ENCODE assay signal across 9 cellular contexts in the genomic region with DNA sequence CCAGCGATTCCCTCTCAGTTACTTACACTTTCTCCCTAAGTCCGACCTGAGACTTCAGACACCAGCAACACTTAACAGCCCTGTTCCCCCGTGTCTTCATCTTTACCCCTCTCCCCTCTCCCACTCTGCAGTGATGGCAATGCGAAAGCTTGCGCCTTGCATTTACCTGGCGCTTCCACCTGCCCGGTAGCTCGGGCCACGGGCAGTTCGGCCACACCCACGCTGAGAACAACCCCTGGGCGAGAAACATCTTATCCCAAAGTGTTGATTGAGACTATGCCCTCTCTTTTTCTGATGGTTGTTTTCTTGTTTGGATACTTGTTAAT. TPM values are rescaled to one million over a fixed set of nuclear protein-coding genes. Genes with fewer than 3 reads are reported as not detected.
DNase-seq lines count a peak whose midpoint lies in the region; ATAC-seq, FAIRE-seq and TF ChIP-seq lines count a peak whose summit lies in the region.
"Had no signal": no experiment of that assay in that cellular context is flagged by ENCODE, and none has a peak within 500 bp of the region (broad histone marks: within the 10 kb centered on the region; RNA-seq: fewer than 3 reads in every experiment).

No MANE protein-coding gene starts in this region.

- H3K27me3 ChIP-seq in adipocyte (replicated peaks; ENCODE audit: control insufficient read depth, insufficient read depth, low read length) (no peaks in the 10 kb centered on the region), HepG2 (ENCODE audit: control insufficient read depth in 1 of 2, insufficient read depth in 2 of 2, low read length in 2 of 2) (no peaks in the 10 kb centered on the region; a peak in 1 of 5 replicates), aorta (ENCODE audit: control insufficient read depth in 1 of 2, insufficient read depth in 2 of 2, low read length in 1 of 2) (no peaks in the 10 kb centered on the region)

- no peak for TF ChIP-seq EP300 in HepG2 (IDR thresholded peaks at IDR 0.05; ENCODE audit: low read depth in 2 of 2, low read length in 2 of 2)
- no peak for TF ChIP-seq EP300 in HepG2 (CRISPR knock-in tag; IDR thresholded peaks at IDR 0.05; ENCODE audit: borderline replicate concordance)

- no peak overlapping the region for H3K27ac Mint-ChIP-seq in activated CD4-positive, alpha-beta memory T cell treated with anti-CD3 and anti-CD28 coated beads for 36 hours
- no peak overlapping the region for H3K27ac Mint-ChIP-seq in endothelial cell (ENCODE audit: unreplicated experiment)
- H3K27ac Mint-ChIP-seq: T-helper 17 cell had no signal

- no peaks in the 10 kb centered on the region for H4K20me1 ChIP-seq in HepG2 (ENCODE audit: insufficient read depth, low read length)

- TF ChIP-seq CTCF in GM12864 (IDR thresholded peaks at IDR 0.05; ENCODE audit: low read depth, low read length, missing control alignments) (no peak), HepG2 (CRISPR knock-in tag; IDR thresholded peaks at IDR 0.05) (no peak), endothelial cell (IDR thresholded peaks at IDR 0.05; ENCODE audit: unreplicated experiment) (no peak)

- peaks cover 8% of the 10 kb centered on the region for H3K36me3 Mint-ChIP-seq in activated CD4-positive, alpha-beta memory T cell treated with anti-CD3 and anti-CD28 coated beads for 36 hours
- H3K36me3 Mint-ChIP-seq in endothelial cell (ENCODE audit: low read depth, unreplicated experiment): no peaks in the 10 kb centered on the region

- FAIRE-seq in HepG2 (lab: Jason Lieb, UNC): no peak

- H3K4me3 ChIP-seq in GM12864 (ENCODE audit: low read depth, low read length) (peak overlapping the region; percentile 87), adipocyte (ENCODE audit: low read length) (peak overlapping the region; percentile 100), HepG2 (replicated peaks in 1 of 3; ENCODE audit: insufficient read depth in 1 of 3, low read depth in 2 of 3, low read length in 3 of 3) (peak overlapping the region; percentile 88 to 100 (median 98)), aorta (ENCODE audit: low read length in 2 of 2) (peak overlapping the region; percentile 19 to 72)

- 1% methylated on average over 12 of the region's 12 CpGs for WGBS in HepG2 (ENCODE audit: low lambda C conversion rate)
- 1 to 3% methylated on average over 12 of the region's 12 CpGs for WGBS in aorta, 2 donors

- H3K27me3 Mint-ChIP-seq in activated CD4-positive, alpha-beta memory T cell treated with anti-CD3 and anti-CD28 coated beads for 36 hours: no peaks in the 10 kb centered on the region
- peaks cover 2% of the 10 kb centered on the region for H3K27me3 Mint-ChIP-seq in endothelial cell (ENCODE audit: unreplicated experiment)

- POLR2A ChIA-PET in HepG2 (lab: Yijun Ruan, JAX): interaction anchor here (1.3 to 2.0 kb wide), 2 partner anchors 11 to 48 kb away, joined by 4 to 11 read pairs; no protein-coding TSS in a partner anchor
- POLR2A ChIA-PET in activated CD4-positive, alpha-beta memory T cell treated with anti-CD3 and anti-CD28 coated beads for 36 hours (lab: Charles Lee): interaction anchor here (1.1 kb wide), 1 partner anchor 32 kb away, joined by 3 read pairs; no protein-coding TSS in a partner anchor

- H3K36me3 ChIP-seq in adipocyte (ENCODE audit: control insufficient read depth, insufficient read depth, low read length, severe bottlenecking) (peaks cover 18% of the 10 kb centered on the region), HepG2 (replicated peaks in 1 of 2; ENCODE audit: control insufficient read depth in 1 of 2, insufficient read depth in 2 of 2, low read length in 2 of 2) (no peaks in the 10 kb centered on the region; a peak in 2 of 5 replicates), aorta (ENCODE audit: control insufficient read depth in 1 of 2, insufficient read depth in 2 of 2, low read length in 1 of 2) (no peaks in the 10 kb centered on the region)

- no TSS peak for BruUV-seq in HepG2 (replicated peaks; lab: Mats Ljungman, UMichigan)

- no peaks in the 10 kb centered on the region for H3K9me3 ChIP-seq in adipocyte (ENCODE audit: control insufficient read depth, low read length)
- no peaks in the 10 kb centered on the region for H3K9me3 ChIP-seq in HepG2 (ENCODE audit: low read length)
- no peaks in the 10 kb centered on the region for H3K9me3 ChIP-seq in aorta (ENCODE audit: control insufficient read depth, low read length)

- H3K4me1 ChIP-seq in adipocyte (ENCODE audit: control insufficient read depth, insufficient read depth, low read length) (peaks cover 22% of the 10 kb centered on the region), HepG2 (ENCODE audit: insufficient read depth, low read length) (peaks cover 27% of the 10 kb centered on the region), aorta (ENCODE audit: control insufficient read depth in 1 of 2, insufficient read depth in 2 of 2, low read length in 2 of 2) (peaks cover 0 to 5% of the 10 kb centered on the region in 2 donors)

- DNase-seq in GM12864 (ENCODE audit: low read depth) (no peak), adipocyte (ENCODE audit: low read depth) (no peak), HepG2 (ENCODE audit: low spot score) (peak; percentile 11), aorta (no peak), endothelial cell (ENCODE audit: low spot score) (no peak)
- DNase-seq in activated CD4-positive, alpha-beta memory T cell treated with anti-CD3 and anti-CD28 coated beads for 36 hours: no peak

- H3K4me3 Mint-ChIP-seq in activated CD4-positive, alpha-beta memory T cell treated with anti-CD3 and anti-CD28 coated beads for 36 hours: no peak overlapping the region
- H3K4me3 Mint-ChIP-seq in endothelial cell (ENCODE audit: unreplicated experiment): no peak overlapping the region
- H3K4me3 Mint-ChIP-seq: T-helper 17 cell had no signal

- H3K4me1 Mint-ChIP-seq in activated CD4-positive, alpha-beta memory T cell treated with anti-CD3 and anti-CD28 coated beads for 36 hours (ENCODE audit: low read depth): no peaks in the 10 kb centered on the region
- H3K4me1 Mint-ChIP-seq in endothelial cell (ENCODE audit: unreplicated experiment): peaks cover 7% of the 10 kb centered on the region

- peak overlapping the region; percentile 73 for H2AFZ ChIP-seq in HepG2 (ENCODE audit: low read length)

- H3K9ac ChIP-seq in adipocyte (ENCODE audit: low read length) (peak overlapping the region; percentile 97), HepG2 (ENCODE audit: insufficient read depth, low read depth, low read length) (peak overlapping the region; percentile 94)

- peak; percentile 1 for ATAC-seq in HG03066 (IDR thresholded peaks at IDR 0.05; ENCODE audit: low read depth, unreplicated experiment)
- peak; percentile 17 for ATAC-seq in HepG2
- no peak for ATAC-seq in aorta (ENCODE audit: low FRiP score)
- no peak for ATAC-seq in HG02623 (IDR thresholded peaks at IDR 0.05; ENCODE audit: unreplicated experiment)

- H3K27ac ChIP-seq in HepG2 (ENCODE audit: extremely low read length, insufficient read depth, low read length) (peak overlapping the region; percentile 81), aorta (ENCODE audit: low read depth in 1 of 2, low read length in 2 of 2) (peak overlapping the region in 1 of 2 donors; percentile 30)

- TF ChIP-seq POLR2A in HepG2 (IDR thresholded peaks at IDR 0.05; ENCODE audit: insufficient read depth in 1 of 2, low read depth in 2 of 2, low read length in 2 of 2): no peak

- peaks cover 20% of the 10 kb centered on the region for H3K79me2 ChIP-seq in HepG2 (ENCODE audit: insufficient read depth, low read length)

- intact Hi-C loops in HepG2 (cut with micrococcal nuclease; ENCODE audit: unreplicated experiment) (loop anchor here (1.0 to 10.0 kb wide), 2 partner anchors 49 to 822 kb away; partner anchors contain the start of gene ITPRID2), aorta (cut with DNase I) (no loop called here)
- intact Hi-C loops in activated CD4-positive, alpha-beta memory T cell treated with anti-CD3 and anti-CD28 coated beads for 36 hours (cut with micrococcal nuclease): loop anchor here (2.0 to 5.0 kb wide), 5 partner anchors 64 to 1734 kb away; partner anchors contain the start of genes ITPRID2, NCKAP1 and UBE2E3

- TF ChIP-seq RAD21 in HepG2 (CRISPR knock-in tag; IDR thresholded peaks at IDR 0.05): no peak

- in situ Hi-C loops in HepG2 (cut with HindIII; ENCODE audit: extremely low pct_ligation_motif_present, low pct_unique_long_range_greater_than_20kb): no loop called here

- peak overlapping the region; percentile 85 for H3K4me2 ChIP-seq in HepG2 (ENCODE audit: low read depth, low read length)

- no peaks in the 10 kb centered on the region for H3K9me3 Mint-ChIP-seq in activated CD4-positive, alpha-beta memory T cell treated with anti-CD3 and anti-CD28 coated beads for 36 hours
- H3K9me3 Mint-ChIP-seq in endothelial cell (ENCODE audit: unreplicated experiment): no peaks in the 10 kb centered on the region

- CTCF ChIA-PET in HepG2 (lab: Yijun Ruan, JAX; ENCODE audit: low intra/inter-chr PET ratio, low total read pairs): no interaction called here
- CTCF ChIA-PET in activated CD4-positive, alpha-beta memory T cell treated with anti-CD3 and anti-CD28 coated beads for 36 hours (lab: Charles Lee): interaction anchor here (1.2 to 2.0 kb wide), 3 partner anchors 50 to 263 kb away, joined by 3 to 11 read pairs (median 3); no protein-coding TSS in a partner anchor

RNA-seq across cellular contexts. Expression of gene DNAJC10, which starts 0.6 kb away (rescaled TPM):
- total RNA-seq in HepG2 (2016; rRNA removed; fragmentation: Illumina TruSeq; extraction: Trizol): 178 and 190 TPM in 2 replicates
- total RNA-seq in HepG2 (2016; cell fraction: cytosol; rRNA removed; fragmentation: Illumina TruSeq; extraction: Trizol; ENCODE audit: low read depth): 20.2 and 22.6 TPM in 2 replicates
- 187 and 195 TPM in 2 replicates for total RNA-seq in HepG2 (2016; cell fraction: insoluble cytoplasmic fraction; rRNA removed; fragmentation: Illumina TruSeq; extraction: Trizol)
- total RNA-seq in HepG2 (2016; cell fraction: membrane; rRNA removed; fragmentation: Illumina TruSeq; extraction: Trizol): 118 and 122 TPM in 2 replicates
- total RNA-seq in HepG2 (2016; cell fraction: nucleus; rRNA removed; fragmentation: Illumina TruSeq; extraction: Trizol): 194 and 207 TPM in 2 replicates
- 40.1 and 44.1 TPM in 2 replicates for polyA plus RNA-seq in HepG2 (2011; rRNA removed)
- polyA plus RNA-seq in HepG2 (2011; cell fraction: cytosol; rRNA removed): 14.0 and 24.2 TPM in 2 replicates
- 43.5 and 66.4 TPM in 2 replicates for polyA plus RNA-seq in HepG2 (2011; cell fraction: nucleus; rRNA removed)
- 68.3 and 73.4 TPM in 2 replicates for polyA plus RNA-seq in HepG2 (2012)
- 17.2 and 23.7 TPM in 2 replicates for polyA plus RNA-seq in HepG2 (2016; cell fraction: cytosol; fragmentation: Illumina TruSeq; extraction: Trizol; ENCODE audit: low read depth)
- polyA plus RNA-seq in HepG2 (2016; cell fraction: insoluble cytoplasmic fraction; fragmentation: Illumina TruSeq; extraction: Trizol; ENCODE audit: low read depth): 90.6 and 103 TPM in 2 replicates
- 49.0 and 50.6 TPM in 2 replicates for polyA plus RNA-seq in HepG2 (2016; cell fraction: membrane; fragmentation: Illumina TruSeq; extraction: Trizol; ENCODE audit: low read depth)
- polyA plus RNA-seq in HepG2 (2016; cell fraction: nucleus; fragmentation: Illumina TruSeq; extraction: Trizol; ENCODE audit: insufficient read depth, low read depth): 135 and 139 TPM in 2 replicates
- 16.0 and 24.1 TPM in 2 replicates for polyA minus RNA-seq in HepG2 (2011; rRNA and poly(A)+ RNA removed; ENCODE audit: low replicate concordance)
- polyA minus RNA-seq in HepG2 (2011; cell fraction: cytosol; rRNA and poly(A)+ RNA removed): 45.0 and 49.4 TPM in 2 replicates
- 71.5 and 98.2 TPM in 2 replicates for polyA minus RNA-seq in HepG2 (2011; cell fraction: nucleus; rRNA and poly(A)+ RNA removed)
- 100 to 1,000 TPM; 118 to 131 TPM for total RNA-seq in aorta
- polyA plus RNA-seq in aorta: 10 to 100 TPM; 29.7 to 56.5 TPM
- 10 to 100 TPM; 59.0 to 63.6 TPM for total RNA-seq in activated CD4-positive, alpha-beta memory T cell treated with anti-CD3 and anti-CD28 coated beads for 36 hours
- total RNA-seq in endothelial cell (ENCODE audit: unreplicated experiment): 158 TPM

Comparison
In these comparisons a context has a peak if more than half of its experiments do, and no peak if none do; other contexts are left out.
1. H3K4me3 ChIP-seq: peak in every context shown above with its lines; median percentile 100 in adipocyte; 98 in HepG2; 87 in GM12864; 46 in aorta.
2. ATAC-seq: peak in HG03066 (single experiment) and HepG2 (single experiment); none in aorta (single experiment) and HG02623 (single experiment).
3. intact Hi-C loops: an anchor here in HepG2 (1.0 to 10.0 kb wide) and activated CD4-positive, alpha-beta memory T cell treated with anti-CD3 and anti-CD28 coated beads for 36 hours (2.0 to 5.0 kb wide); none called in aorta.